In genomic region chr14:30077946-30078345, GRCh38 we compare ENCODE assay signal across 14 cellular contexts.
"Had no signal": no experiment of that assay in that cellular context is flagged by ENCODE, and none has a peak within 500 bp of the region (broad histone marks: within the 10 kb centered on the region; RNA-seq: fewer than 3 reads in every experiment).

No MANE protein-coding gene starts in this region.

- H2AFZ ChIP-seq: parathyroid adenoma had no signal

- H3K27me3 ChIP-seq: body of pancreas, right lobe of liver, testis had no signal

- H3K4me3 ChIP-seq: body of pancreas, right lobe of liver, testis had no signal

- H3K9me3 ChIP-seq: body of pancreas, right lobe of liver, testis had no signal

- H3K9ac ChIP-seq: parathyroid adenoma had no signal

- H3K36me3 ChIP-seq: right lobe of liver had no signal

- ATAC-seq: activated CD8-positive, alpha-beta memory T cell treated with anti-CD3 and anti-CD28 coated beads, Interleukin-2, amount 10 ng/mL, durations not matched to agents 7 days and 5 days; body of pancreas; naive thymus-derived CD4-positive, alpha-beta T cell; right lobe of liver; stimulated activated effector memory CD8-positive, alpha-beta T cell treated with anti-CD3 and anti-CD28 coated beads, Interleukin-12 subunit alpha, Interleukin-12 subunit beta, amount 100 ng/mL, for 72 hours had no signal

- H3K79me2 ChIP-seq: parathyroid adenoma had no signal

- DNase-seq: activated CD4-positive, alpha-beta memory T cell treated with anti-CD3 and anti-CD28 coated beads, Interleukin-2, amount 10 ng/mL, durations not matched to agents 7 days and 5 days; activated CD4-positive, alpha-beta T cell treated with anti-CD3 and anti-CD28 coated beads for 48 hours; activated CD4-positive, CD25-positive, alpha-beta regulatory T cell; activated CD8-positive, alpha-beta memory T cell treated with anti-CD3 and anti-CD28 coated beads, Interleukin-2, amount 10 ng/mL, durations not matched to agents 7 days and 5 days; amygdala; body of pancreas; naive thymus-derived CD4-positive, alpha-beta T cell; right lobe of liver; stimulated activated CD4-positive, alpha-beta T cell treated with anti-CD3 and anti-CD28 coated beads, Interleukin-4, amount 100 ng/mL, for 24 hours; T-helper 1 cell; T-helper 9 cell; testis had no signal

- H3K4me1 ChIP-seq: body of pancreas, parathyroid adenoma, right lobe of liver, testis had no signal

- H3K27ac ChIP-seq: body of pancreas, parathyroid adenoma, right lobe of liver, testis had no signal
